Comparison of ENCODE assay signal across 27 cellular contexts in genomic region chr7:87067788-87068187, GRCh38.
"Had no signal": no experiment of that assay in that cellular context is flagged by ENCODE, and none has a peak within 500 bp of the region (broad histone marks: within the 10 kb centered on the region; RNA-seq: fewer than 3 reads in every experiment).

No MANE protein-coding gene starts in this region.

- ATAC-seq: effector memory CD8-positive, alpha-beta T cell; esophagus mucosa; foreskin keratinocyte; gastrocnemius medialis; gastroesophageal sphincter; heart left ventricle; heart right ventricle had no signal

- H3K27me3 ChIP-seq: colonic mucosa, dorsolateral prefrontal cortex, esophagus muscularis mucosa, esophagus squamous epithelium, gastrocnemius medialis, gastroesophageal sphincter, heart left ventricle, heart right ventricle had no signal

- FAIRE-seq: colon, endometrium, endothelial cell of umbilical vein had no signal

- H3K36me3 ChIP-seq: colonic mucosa, esophagus muscularis mucosa, esophagus squamous epithelium, gastrocnemius medialis, gastroesophageal sphincter, heart left ventricle, heart right ventricle had no signal

- H3K9me3 ChIP-seq: colonic mucosa, esophagus muscularis mucosa, esophagus squamous epithelium, gastrocnemius medialis, gastroesophageal sphincter, heart right ventricle had no signal

- H3K4me3 ChIP-seq: colonic mucosa, coronary artery, dorsolateral prefrontal cortex, esophagus muscularis mucosa, esophagus squamous epithelium, gastrocnemius medialis, gastroesophageal sphincter, heart left ventricle, heart right ventricle had no signal

- H3K27ac ChIP-seq: colonic mucosa, coronary artery, dorsolateral prefrontal cortex, epithelial cell of prostate, esophagus muscularis mucosa, esophagus squamous epithelium, foreskin keratinocyte, gastrocnemius medialis, gastroesophageal sphincter, heart left ventricle, heart right ventricle had no signal

- H3K4me1 ChIP-seq: colonic mucosa, esophagus muscularis mucosa, esophagus squamous epithelium, foreskin keratinocyte, gastrocnemius medialis, gastroesophageal sphincter, heart left ventricle, heart right ventricle had no signal

- DNase-seq: colonic mucosa; cortex of kidney; dermis blood vessel endothelial cell; dorsolateral prefrontal cortex; effector CD4-positive, alpha-beta T cell; effector CD8-positive, alpha-beta T cell; effector memory CD4-positive, alpha-beta T cell; effector memory CD8-positive, alpha-beta T cell; endodermal cell; erythroblast; esophagus squamous epithelium; foreskin fibroblast; foreskin keratinocyte; foreskin melanocyte; gastrocnemius medialis; glutamatergic neuron; head of caudate nucleus; heart left ventricle; heart right ventricle had no signal
